Comparison of ENCODE assay signal across 14 cellular contexts in genomic region chr13:49464621-49465325, GRCh38.
"Had no signal": no experiment of that assay in that cellular context is flagged by ENCODE, and none has a peak within 500 bp of the region (broad histone marks: within the 10 kb centered on the region; RNA-seq: fewer than 3 reads in every experiment).

No MANE protein-coding gene starts in this region.

- H3K27me3 ChIP-seq: breast epithelium, dorsolateral prefrontal cortex, esophagus muscularis mucosa had no signal

- DNase-seq: activated effector memory CD4-positive, alpha-beta T cell treated with Interleukin-2 at 50 U/mL for 16 hours; activated T-cell treated with anti-CD3 and anti-CD28 coated beads, Interleukin-2, amount 50 U/mL, for 24 hours; amygdala; dorsolateral prefrontal cortex; hippocampal formation; kidney glomerular epithelial cell; stimulated activated CD4-positive, alpha-beta T cell treated with anti-CD3 and anti-CD28 coated beads, Interleukin-4, amount 100 ng/mL, for 1 hour; stimulated activated CD8-positive, alpha-beta memory T cell treated with anti-CD3 and anti-CD28 coated beads, Interleukin-4, amount 100 ng/mL, for 48 hours; stimulated activated naive CD8-positive, alpha-beta T cell treated with anti-CD3 and anti-CD28 coated beads, Interleukin-15, Interleukin-2, amounts not matched to agents 100 U/mL and 50 U/mL, for 24 hours; SW 1271 had no signal

- H3K4me3 ChIP-seq: breast epithelium, dorsolateral prefrontal cortex, esophagus muscularis mucosa had no signal

- H3K9me3 ChIP-seq: esophagus muscularis mucosa had no signal

- ATAC-seq: activated CD4-positive, CD25-positive, alpha-beta regulatory T cell treated with anti-CD3 and anti-CD28 coated beads, Interleukin-2, amount 50 U/mL, for 24 hours; natural killer cell treated with Interleukin-12 subunit alpha and Interleukin-12 subunit beta and Interleukin-15 and Interleukin-18, amount 100 ng/mL, for 72 hours; stimulated activated naive CD8-positive, alpha-beta T cell treated with anti-CD3 and anti-CD28 coated beads, Interleukin-15, Interleukin-2, amounts not matched to agents 100 U/mL and 50 U/mL, for 24 hours had no signal

- H3K4me1 ChIP-seq: breast epithelium, esophagus muscularis mucosa had no signal

- H3K27ac ChIP-seq: esophagus muscularis mucosa had no signal
